ENCODE assay signal across 28 cellular contexts in genomic region chr7:102120666-102121065, GRCh38.
"Had no signal": no experiment of that assay in that cellular context is flagged by ENCODE, and none has a peak within 500 bp of the region (broad histone marks: within the 10 kb centered on the region; RNA-seq: fewer than 3 reads in every experiment).

No MANE protein-coding gene starts in this region.

- H3K27ac Mint-ChIP-seq: activated B cell treated with CpG ODN at 0.5 μM for 24 hours; activated CD8-positive, alpha-beta memory T cell treated with anti-CD3 and anti-CD28 coated beads, Interleukin-2, amount 10 ng/mL, durations not matched to agents 7 days and 5 days; activated CD8-positive, alpha-beta T cell treated with anti-CD3 and anti-CD28 coated beads, Interleukin-2, amount 10 ng/mL, durations not matched to agents 7 days and 5 days; activated naive CD4-positive, alpha-beta T cell treated with anti-CD3 and anti-CD28 coated beads, Interleukin-2, amount 10 ng/mL, durations not matched to agents 7 days and 5 days; activated naive CD8-positive, alpha-beta T cell treated with anti-CD3 and anti-CD28 coated beads, Interleukin-2, amount 10 ng/mL, durations not matched to agents 7 days and 5 days; natural killer cell; progenitor cell of endocrine pancreas; stimulated activated naive B cell treated with anti-CD40 and anti-IgM and Interleukin-4, amounts not matched to agents 10 μg/mL and 1 μg/mL and 100 μg/mL, for 72 hours; T-helper 1 cell treated with Interleukin-12 subunit alpha and Interleukin-12 subunit beta and Interleukin-4 antibody, amounts not matched to agents 30 μg/mL and 1 μg/mL, for 36 hours had no signal

- H3K9me3 Mint-ChIP-seq: activated B cell treated with CpG ODN at 0.5 μM for 24 hours; activated naive CD4-positive, alpha-beta T cell treated with anti-CD3 and anti-CD28 coated beads, Interleukin-2, amount 10 ng/mL, durations not matched to agents 7 days and 5 days; activated naive CD8-positive, alpha-beta T cell treated with anti-CD3 and anti-CD28 coated beads, Interleukin-2, amount 10 ng/mL, durations not matched to agents 7 days and 5 days; natural killer cell; stimulated activated naive B cell treated with anti-CD40 and anti-IgM and Interleukin-4, amounts not matched to agents 10 μg/mL and 1 μg/mL and 100 μg/mL, for 72 hours; T-helper 1 cell treated with Interleukin-12 subunit alpha and Interleukin-12 subunit beta and Interleukin-4 antibody, amounts not matched to agents 30 μg/mL and 1 μg/mL, for 36 hours had no signal

- H3K4me3 ChIP-seq: ascending aorta, coronary artery, dorsolateral prefrontal cortex, gastrocnemius medialis, left lung, lower lobe of right lung, skin epidermis, suprapubic skin, tibial artery had no signal

- H3K9me3 ChIP-seq: ascending aorta, gastrocnemius medialis, left lung, lower lobe of right lung, suprapubic skin, tibial artery had no signal

- DNase-seq: activated B cell treated with CpG ODN at 0.5 μM for 24 hours; activated CD4-positive, alpha-beta T cell treated with anti-CD3 and anti-CD28 coated beads, Interleukin-2, amount 50 U/mL, for 1 hour; activated CD8-positive, alpha-beta memory T cell treated with anti-CD3 and anti-CD28 coated beads, Interleukin-2, amount 10 ng/mL, durations not matched to agents 7 days and 5 days; activated CD8-positive, alpha-beta T cell treated with anti-CD3 and anti-CD28 coated beads, Interleukin-2, amount 10 ng/mL, durations not matched to agents 7 days and 5 days; activated effector memory CD4-positive, alpha-beta T cell treated with Interleukin-2 at 50 U/mL for 16 hours; activated naive CD4-positive, alpha-beta T cell treated with anti-CD3 and anti-CD28 coated beads, Interleukin-2, amount 10 ng/mL, durations not matched to agents 7 days and 5 days; activated naive CD8-positive, alpha-beta T cell treated with anti-CD3 and anti-CD28 coated beads, Interleukin-2, amount 10 ng/mL, durations not matched to agents 7 days and 5 days; brain microvascular endothelial cell; dorsolateral prefrontal cortex; effector memory CD4-positive, alpha-beta T cell; gastrocnemius medialis; glutamatergic neuron; left lung; lower lobe of right lung; mesendoderm; natural killer cell; stimulated activated CD4-positive, alpha-beta T cell treated with anti-CD3 and anti-CD28 coated beads, Interleukin-1b, Interleukin-23, amount 100 ng/mL, for 48 hours; stimulated activated CD4-positive, alpha-beta T cell treated with anti-CD3 and anti-CD28 coated beads, Interleukin-4, amount 100 ng/mL, for 4 hours; stimulated activated CD8-positive, alpha-beta memory T cell treated with anti-CD3 and anti-CD28 coated beads, Interleukin-4, amount 100 ng/mL, for 48 hours; stimulated activated naive B cell treated with anti-CD40 and anti-IgM and Interleukin-4, amounts not matched to agents 10 μg/mL and 1 μg/mL and 100 μg/mL, for 72 hours; T-helper 9 cell; tibial artery had no signal

- H3K4me3 Mint-ChIP-seq: activated B cell treated with CpG ODN at 0.5 μM for 24 hours; activated CD8-positive, alpha-beta memory T cell treated with anti-CD3 and anti-CD28 coated beads, Interleukin-2, amount 10 ng/mL, durations not matched to agents 7 days and 5 days; activated CD8-positive, alpha-beta T cell treated with anti-CD3 and anti-CD28 coated beads, Interleukin-2, amount 10 ng/mL, durations not matched to agents 7 days and 5 days; activated naive CD4-positive, alpha-beta T cell treated with anti-CD3 and anti-CD28 coated beads, Interleukin-2, amount 10 ng/mL, durations not matched to agents 7 days and 5 days; activated naive CD8-positive, alpha-beta T cell treated with anti-CD3 and anti-CD28 coated beads, Interleukin-2, amount 10 ng/mL, durations not matched to agents 7 days and 5 days; natural killer cell; stimulated activated naive B cell treated with anti-CD40 and anti-IgM and Interleukin-4, amounts not matched to agents 10 μg/mL and 1 μg/mL and 100 μg/mL, for 72 hours; T-helper 1 cell treated with Interleukin-12 subunit alpha and Interleukin-12 subunit beta and Interleukin-4 antibody, amounts not matched to agents 30 μg/mL and 1 μg/mL, for 36 hours had no signal

- H3K36me3 Mint-ChIP-seq: activated CD8-positive, alpha-beta memory T cell treated with anti-CD3 and anti-CD28 coated beads, Interleukin-2, amount 10 ng/mL, durations not matched to agents 7 days and 5 days had no signal

- H3K27ac ChIP-seq: ascending aorta, brain microvascular endothelial cell, coronary artery, gastrocnemius medialis, suprapubic skin, tibial artery had no signal

- H3K27me3 Mint-ChIP-seq: activated B cell treated with CpG ODN at 0.5 μM for 24 hours; activated CD8-positive, alpha-beta memory T cell treated with anti-CD3 and anti-CD28 coated beads, Interleukin-2, amount 10 ng/mL, durations not matched to agents 7 days and 5 days; activated naive CD4-positive, alpha-beta T cell treated with anti-CD3 and anti-CD28 coated beads, Interleukin-2, amount 10 ng/mL, durations not matched to agents 7 days and 5 days; activated naive CD8-positive, alpha-beta T cell treated with anti-CD3 and anti-CD28 coated beads, Interleukin-2, amount 10 ng/mL, durations not matched to agents 7 days and 5 days; progenitor cell of endocrine pancreas; stimulated activated naive B cell treated with anti-CD40 and anti-IgM and Interleukin-4, amounts not matched to agents 10 μg/mL and 1 μg/mL and 100 μg/mL, for 72 hours had no signal

- H3K27me3 ChIP-seq: ascending aorta, brain microvascular endothelial cell, dorsolateral prefrontal cortex, gastrocnemius medialis, left lung, suprapubic skin, tibial artery had no signal
